Comparison of ENCODE assay signal across 18 cellular contexts in the genomic region with DNA sequence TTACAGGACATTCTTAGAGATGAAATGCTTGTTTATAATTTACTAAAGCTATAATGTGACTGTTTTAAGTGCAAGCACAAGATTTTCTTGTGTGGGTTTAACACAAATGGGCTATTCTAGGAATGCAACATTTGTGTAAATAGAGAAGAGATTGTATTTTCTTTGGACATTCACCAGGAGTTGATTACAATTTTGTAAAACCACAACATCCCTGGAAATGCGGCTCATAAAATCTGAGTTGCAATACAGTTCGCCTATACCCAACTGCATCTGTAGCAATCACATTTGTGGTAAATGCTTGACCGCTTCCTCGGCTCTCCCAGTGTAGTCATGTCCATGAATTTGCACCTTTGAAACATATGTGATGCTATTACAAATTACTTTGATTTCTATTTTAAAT.
DNase-seq lines count a peak whose midpoint lies in the region; ATAC-seq and TF ChIP-seq lines count a peak whose summit lies in the region.
"Had no signal": no experiment of that assay in that cellular context is flagged by ENCODE, and none has a peak within 500 bp of the region (broad histone marks: within the 10 kb centered on the region; RNA-seq: fewer than 3 reads in every experiment).

No MANE protein-coding gene starts in this region.

- H3K4me1 ChIP-seq in IMR-90 (ENCODE audit: control insufficient read depth, insufficient read depth, low read length) (no peaks in the 10 kb centered on the region), mammary epithelial cell (ENCODE audit: insufficient read depth, low read length) (peaks cover 4% of the 10 kb centered on the region), smooth muscle cell (ENCODE audit: low read depth) (no peaks in the 10 kb centered on the region)
- H3K4me1 ChIP-seq: colonic mucosa had no signal

- H2BK15ac ChIP-seq in IMR-90 (ENCODE audit: low read depth, low read length) = no peak overlapping the region

- no peak overlapping the region for H2BK20ac ChIP-seq in IMR-90 (ENCODE audit: low read depth, low read length)

- in situ Hi-C loops in IMR-90 (cut with MboI; ENCODE audit: low sequenced_read_pairs) = no loop called here
- in situ Hi-C loops in mammary epithelial cell (cut with MboI; ENCODE audit: low sequenced_read_pairs in 2 of 2) = no loop called here

- H3K79me2 ChIP-seq in mammary epithelial cell (ENCODE audit: insufficient read depth, low read length) (no peaks in the 10 kb centered on the region), smooth muscle cell (ENCODE audit: low read depth) (no peaks in the 10 kb centered on the region)

- H3K9ac ChIP-seq in IMR-90 (ENCODE audit: low read depth, low read length) (no peak overlapping the region), mammary epithelial cell (ENCODE audit: insufficient read depth, low read length) (no peak overlapping the region), smooth muscle cell (ENCODE audit: low read depth) (no peak overlapping the region)

- peaks cover 2% of the 10 kb centered on the region; the same call in 1 of the 2 replicates for H3K9me3 ChIP-seq in IMR-90 (ENCODE audit: control insufficient read depth, insufficient read depth, low read length)
- H3K9me3 ChIP-seq in mammary epithelial cell (replicated peaks; ENCODE audit: insufficient read depth, low read length) = no peaks in the 10 kb centered on the region
- no peaks in the 10 kb centered on the region for H3K9me3 ChIP-seq in smooth muscle cell (replicated peaks; ENCODE audit: low read depth)
- H3K9me3 ChIP-seq: colonic mucosa had no signal

- H3K36me3 ChIP-seq in IMR-90 (ENCODE audit: control insufficient read depth, insufficient read depth, low read length) (no peaks in the 10 kb centered on the region), mammary epithelial cell (ENCODE audit: insufficient read depth, low read length) (no peaks in the 10 kb centered on the region), kidney epithelial cell (ENCODE audit: control insufficient read depth, insufficient read depth, low read length) (no peaks in the 10 kb centered on the region), smooth muscle cell (ENCODE audit: low read depth) (no peaks in the 10 kb centered on the region)
- H3K36me3 ChIP-seq: colonic mucosa had no signal

- H2AK5ac ChIP-seq in IMR-90 (ENCODE audit: low read depth, low read length) = no peak overlapping the region

- H4K20me1 ChIP-seq in IMR-90 (ENCODE audit: insufficient read depth, low read length) (no peaks in the 10 kb centered on the region), mammary epithelial cell (ENCODE audit: insufficient read depth, low read length) (no peaks in the 10 kb centered on the region), smooth muscle cell (ENCODE audit: low read depth) (no peaks in the 10 kb centered on the region)

- H3K4me3 ChIP-seq in IMR-90 (ENCODE audit: insufficient read depth, low read depth, low read length) = no peak overlapping the region
- H3K4me3 ChIP-seq in mammary epithelial cell (replicated peaks in 1 of 3; ENCODE audit: insufficient read depth in 1 of 3, low read depth in 2 of 3, low read length in 3 of 3) = no peak overlapping the region
- no peak overlapping the region for H3K4me3 ChIP-seq in kidney epithelial cell (ENCODE audit: low read depth, low read length)
- no peak overlapping the region for H3K4me3 ChIP-seq in smooth muscle cell
- H3K4me3 ChIP-seq: colonic mucosa had no signal

- TF ChIP-seq RAD21 in IMR-90 (IDR thresholded peaks at IDR 0.05; ENCODE audit: low read length) = no peak

- no peak overlapping the region for H2AK9ac ChIP-seq in IMR-90 (replicated peaks; ENCODE audit: low read depth, low read length, poor library complexity)

- H4K91ac ChIP-seq in IMR-90 (ENCODE audit: insufficient read depth, low read depth, low read length) = no peak overlapping the region

- CTCF ChIA-PET in IMR-90 (lab: Yijun Ruan, JAX) = no interaction called here
- CTCF ChIA-PET in mammary epithelial cell (lab: Charles Lee; ENCODE audit: low non-redundant PET) = no interaction called here

- TF ChIP-seq CTCF in IMR-90 (conservative IDR thresholded peaks at IDR 0.05; ENCODE audit: low read depth, low read length) (no peak), mammary epithelial cell (conservative IDR thresholded peaks at IDR 0.05 in 1 of 2, IDR thresholded peaks at IDR 0.05 in 1 of 2; ENCODE audit: extremely low read depth in 1 of 2, insufficient read depth in 1 of 2, low read depth in 1 of 2, low read length in 2 of 2) (no peak), kidney epithelial cell (IDR thresholded peaks at IDR 0.05; ENCODE audit: insufficient read depth, low read length, poor library complexity, severe bottlenecking) (no peak), smooth muscle cell (IDR thresholded peaks at IDR 0.05; ENCODE audit: borderline replicate concordance, insufficient read depth, poor library complexity, severe bottlenecking) (no peak)

- DNase-seq in AG08396 (ENCODE audit: low spot score) (peak; percentile 38), IMR-90 (peak; percentile 47), mammary epithelial cell (peak; percentile 46), kidney epithelial cell (ENCODE audit: low read depth) (peak; percentile 80), smooth muscle cell (lab: John Stamatoyannopoulos, UW; ENCODE audit: unreplicated experiment) (no peak), SKM-1 treated with dmso at 0.1 percent for 144 hours (lab: John Stamatoyannopoulos, UW; ENCODE audit: unreplicated experiment) (no peak)
- DNase-seq: activated CD8-positive, alpha-beta memory T cell treated with anti-CD3 and anti-CD28 coated beads, Interleukin-2, amount 10 ng/mL, durations not matched to agents 7 days and 5 days; amygdala; colonic mucosa; HFFc6; natural killer cell; NCI-H187 treated with DMSO at 0.1 percent for 48 hours; NCI-H524; SIG-M5; stimulated activated naive B cell treated with anti-CD40 and anti-IgM and Interleukin-4, amounts not matched to agents 10 μg/mL and 1 μg/mL and 100 μg/mL, for 72 hours; trophoblast cell had no signal

- no peak overlapping the region for H3K23ac ChIP-seq in IMR-90 (ENCODE audit: low read depth, low read length)

- no peak overlapping the region for H2BK120ac ChIP-seq in IMR-90 (ENCODE audit: low read depth, low read length)

- H3K4me2 ChIP-seq in IMR-90 (ENCODE audit: low read depth, low read length) = no peak overlapping the region
- no peak overlapping the region for H3K4me2 ChIP-seq in mammary epithelial cell (ENCODE audit: insufficient read depth, low read depth, low read length)
- H3K4me2 ChIP-seq in smooth muscle cell = no peak overlapping the region

- no peaks in the 10 kb centered on the region for H3K9me1 ChIP-seq in IMR-90 (ENCODE audit: insufficient read depth, low read length)

- H3K27ac ChIP-seq in IMR-90 (ENCODE audit: insufficient read depth, low read length) = no peak overlapping the region
- no peak overlapping the region for H3K27ac ChIP-seq in mammary epithelial cell (ENCODE audit: insufficient read depth, low read depth, low read length)
- no peak overlapping the region for H3K27ac ChIP-seq in smooth muscle cell (ENCODE audit: low read depth)
- H3K27ac ChIP-seq: colonic mucosa had no signal

- no peak overlapping the region for H3K56ac ChIP-seq in IMR-90 (ENCODE audit: extremely low read depth, insufficient read depth, low read length)

- intact Hi-C loops in IMR-90 (cut with micrococcal nuclease) = no loop called here
- intact Hi-C loops in mammary epithelial cell (cut with micrococcal nuclease) = no loop called here

- no peak overlapping the region for H3K18ac ChIP-seq in IMR-90 (ENCODE audit: low read depth, low read length)

- no CpG with 5 or more reads among the region's 4 CpGs for WGBS in IMR-90 (ENCODE audit: extremely low coverage in 2 of 2, insufficient read length in 1 of 2), 2 experiments
- 56% methylated on average over 4 of the region's 4 CpGs for WGBS in mammary epithelial cell (ENCODE audit: low coverage, missing lambda C conversion rate)
- WGBS in smooth muscle cell (ENCODE audit: low lambda C conversion rate) = 63% methylated on average over 4 of the region's 4 CpGs

- no peak for TF ChIP-seq POLR2A in IMR-90 (IDR thresholded peaks at IDR 0.05; ENCODE audit: low read depth, low read length)

- no peak overlapping the region for H3K4ac ChIP-seq in IMR-90 (ENCODE audit: low read depth, low read length)

- ATAC-seq in IMR-90 (ENCODE audit: low read depth) = no peak
- ATAC-seq in HG03460 (IDR thresholded peaks at IDR 0.05; ENCODE audit: unreplicated experiment) = no peak
- no peak for ATAC-seq in HG03571 (IDR thresholded peaks at IDR 0.05; ENCODE audit: unreplicated experiment)
- ATAC-seq: activated CD8-positive, alpha-beta memory T cell treated with anti-CD3 and anti-CD28 coated beads, Interleukin-2, amount 10 ng/mL, durations not matched to agents 7 days and 5 days; natural killer cell; stimulated activated naive B cell treated with anti-CD40 and anti-IgM and Interleukin-4, amounts not matched to agents 10 μg/mL and 1 μg/mL and 100 μg/mL, for 72 hours had no signal

- no peak overlapping the region for H3K14ac ChIP-seq in IMR-90 (replicated peaks; ENCODE audit: low read depth, low read length)

- dilution Hi-C loops in IMR-90 (cut with HindIII; ENCODE audit: low sequenced_read_pairs, unreplicated experiment) (no loop called here), mammary epithelial cell (cut with HindIII; ENCODE audit: low sequenced_read_pairs) (no loop called here)

- H3K27me3 ChIP-seq in IMR-90 (ENCODE audit: control insufficient read depth, insufficient read depth, low read length) = no peaks in the 10 kb centered on the region
- no peaks in the 10 kb centered on the region for H3K27me3 ChIP-seq in mammary epithelial cell (ENCODE audit: insufficient read depth, low read length)
- H3K27me3 ChIP-seq in kidney epithelial cell (ENCODE audit: control insufficient read depth, insufficient read depth, low read length) = no peaks in the 10 kb centered on the region
- H3K27me3 ChIP-seq in smooth muscle cell (ENCODE audit: low read depth) = no peaks in the 10 kb centered on the region
- H3K27me3 ChIP-seq: colonic mucosa had no signal

- H4K8ac ChIP-seq in IMR-90 (ENCODE audit: low read depth in 2 of 2, low read length in 2 of 2) = no peak overlapping the region

- no peaks in the 10 kb centered on the region for H3K79me1 ChIP-seq in IMR-90 (ENCODE audit: low read depth in 1 of 2, low read length in 2 of 2)

- no peak overlapping the region for H4K5ac ChIP-seq in IMR-90 (ENCODE audit: low read depth, low read length)

- H3F3A ChIP-seq in smooth muscle cell (ENCODE audit: low read depth) = no peaks in the 10 kb centered on the region

- POLR2A ChIA-PET in IMR-90 (lab: Charles Lee; ENCODE audit: unreplicated experiment) = no interaction called here

- no peak overlapping the region for H2BK5ac ChIP-seq in IMR-90 (ENCODE audit: low read depth, low read length, poor library complexity, severe bottlenecking)

- H2AFZ ChIP-seq in IMR-90 (replicated peaks; ENCODE audit: low read length, poor library complexity) = no peak overlapping the region
- no peak overlapping the region for H2AFZ ChIP-seq in mammary epithelial cell (ENCODE audit: low read depth, low read length)
- H2AFZ ChIP-seq in smooth muscle cell (ENCODE audit: low read depth) = no peak overlapping the region

- BruUV-seq in IMR-90 (replicated peaks; lab: Mats Ljungman, UMichigan) (no TSS peak), mammary epithelial cell (replicated peaks; lab: Mats Ljungman, UMichigan) (no TSS peak)

TF ChIP-seq in IMR-90, 13 proteins besides CTCF, POLR2A, EP300 and RAD21:
- TF ChIP-seq RCOR1 (IDR thresholded peaks at IDR 0.05; ENCODE audit: insufficient replicate concordance, low read length) = no peak
- TF ChIP-seq MAFK (IDR thresholded peaks at IDR 0.05; ENCODE audit: low read depth, low read length) = no peak

Comparison
In these comparisons a context has a peak if more than half of its experiments do, and no peak if none do; other contexts are left out.
1. DNase-seq: peak in AG08396 (single experiment), IMR-90 (single experiment), mammary epithelial cell (single experiment) and kidney epithelial cell (single experiment); none in smooth muscle cell (single experiment) and SKM-1 treated with dmso at 0.1 percent for 144 hours (single experiment).